8 cellular contexts compared by ENCODE assay signal in genomic region chr6:2658788-2659187, GRCh38.
DNase-seq lines count a peak whose midpoint lies in the region; ATAC-seq and TF ChIP-seq lines count a peak whose summit lies in the region.

No MANE protein-coding gene starts in this region.

- no peak overlapping the region for H3K27ac ChIP-seq in brain microvascular endothelial cell

- ATAC-seq in HG03095 (IDR thresholded peaks at IDR 0.05; ENCODE audit: unreplicated experiment), result peak; percentile 75

- H3K27me3 ChIP-seq in brain microvascular endothelial cell (replicated peaks), result no peaks in the 10 kb centered on the region

- in situ Hi-C loops in SK-MEL-5 (cut with HindIII; ENCODE audit: low pct_unique_long_range_greater_than_20kb, low sequenced_read_pairs) (no loop called here), brain microvascular endothelial cell (cut with HindIII; ENCODE audit: low pct_ligation_motif_present, low sequenced_read_pairs) (no loop called here)

- DNase-seq in stimulated activated CD4-positive, alpha-beta T cell treated with anti-CD3 and anti-CD28 coated beads, Interleukin-15, amount 100 ng/mL, for 24 hours, result peak; percentile 6
- no peak for DNase-seq in stimulated activated CD4-positive, alpha-beta T cell treated with anti-CD3 and anti-CD28 coated beads, Interleukin-2, amount 100 ng/mL, for 24 hours
- peak; percentile 94 for DNase-seq in SK-MEL-5 (ENCODE audit: low read depth, low spot score)
- no peak for DNase-seq in globus pallidus (ENCODE audit: low spot score)
- DNase-seq in brain microvascular endothelial cell, result no peak
- DNase-seq in activated naive CD4-positive, alpha-beta T cell treated with Interleukin-2 at 50 U/mL for 16 hours, result no peak
- no peak for DNase-seq in NCI-H1436 treated with DMSO at 0.1 percent for 48 hours (lab: John Stamatoyannopoulos, UW)

- no peak overlapping the region for H3K4me3 ChIP-seq in brain microvascular endothelial cell (ENCODE audit: low read depth, low read length)

- H3K36me3 ChIP-seq in brain microvascular endothelial cell (replicated peaks), result no peaks in the 10 kb centered on the region

- TF ChIP-seq CTCF in brain microvascular endothelial cell (IDR thresholded peaks at IDR 0.05; ENCODE audit: low read depth, low read length, missing control alignments), result no peak

Comparison
In these comparisons a context has a peak if more than half of its experiments do, and no peak if none do; other contexts are left out.
1. DNase-seq: peak in stimulated activated CD4-positive, alpha-beta T cell treated with anti-CD3 and anti-CD28 coated beads, Interleukin-15, amount 100 ng/mL, for 24 hours (single experiment) and SK-MEL-5 (single experiment); none in stimulated activated CD4-positive, alpha-beta T cell treated with anti-CD3 and anti-CD28 coated beads, Interleukin-2, amount 100 ng/mL, for 24 hours (0 of 2), globus pallidus (single experiment), brain microvascular endothelial cell (single experiment), activated naive CD4-positive, alpha-beta T cell treated with Interleukin-2 at 50 U/mL for 16 hours (single experiment) and NCI-H1436 treated with DMSO at 0.1 percent for 48 hours (single experiment).